In the genomic region with DNA sequence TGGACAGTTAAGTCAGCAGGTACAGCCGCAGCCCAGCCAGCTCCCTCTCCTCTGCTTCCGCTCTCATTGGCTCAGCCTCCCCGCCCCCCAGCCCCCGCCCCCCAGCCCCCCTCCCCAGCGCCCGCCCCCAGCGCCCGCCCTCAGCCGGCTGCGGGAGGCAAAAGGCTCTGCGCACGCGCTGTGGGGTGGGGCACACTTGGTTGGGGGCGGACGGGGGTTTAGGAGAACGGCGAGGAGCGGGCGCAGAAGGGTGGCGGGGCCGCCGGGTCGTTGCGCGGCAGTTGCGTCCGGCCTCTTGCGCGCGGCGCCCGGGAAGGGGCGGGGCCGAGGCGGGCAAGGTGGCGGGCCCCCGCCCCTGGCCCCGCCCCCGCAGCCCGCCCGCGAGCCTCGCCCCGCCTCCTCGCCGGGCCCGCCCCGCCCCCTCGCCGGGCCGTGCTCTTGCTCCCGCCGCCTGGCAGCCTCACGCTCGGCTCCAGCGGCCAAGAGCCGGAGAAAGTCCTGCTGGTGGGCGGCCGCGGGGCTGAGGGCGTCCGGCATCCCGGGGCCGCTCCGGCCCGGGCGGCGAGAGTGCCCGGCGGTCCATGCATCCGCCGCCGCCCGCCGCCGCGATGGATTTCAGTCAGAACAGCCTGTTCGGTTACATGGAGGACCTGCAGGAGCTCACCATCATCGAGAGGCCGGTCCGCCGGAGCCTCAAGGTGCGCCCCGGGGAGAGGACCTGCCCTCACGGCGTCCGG, we compare ENCODE assay signal across 8 cellular contexts. TPM values are rescaled to one million over a fixed set of nuclear protein-coding genes. Genes with fewer than 3 reads are reported as not detected.
A peak's percentile ranks its signal among the peaks of the same experiment; 100 is the strongest.
DNase-seq lines count a peak whose midpoint lies in the region; ATAC-seq and TF ChIP-seq lines count a peak whose summit lies in the region.

A gene with protein sequence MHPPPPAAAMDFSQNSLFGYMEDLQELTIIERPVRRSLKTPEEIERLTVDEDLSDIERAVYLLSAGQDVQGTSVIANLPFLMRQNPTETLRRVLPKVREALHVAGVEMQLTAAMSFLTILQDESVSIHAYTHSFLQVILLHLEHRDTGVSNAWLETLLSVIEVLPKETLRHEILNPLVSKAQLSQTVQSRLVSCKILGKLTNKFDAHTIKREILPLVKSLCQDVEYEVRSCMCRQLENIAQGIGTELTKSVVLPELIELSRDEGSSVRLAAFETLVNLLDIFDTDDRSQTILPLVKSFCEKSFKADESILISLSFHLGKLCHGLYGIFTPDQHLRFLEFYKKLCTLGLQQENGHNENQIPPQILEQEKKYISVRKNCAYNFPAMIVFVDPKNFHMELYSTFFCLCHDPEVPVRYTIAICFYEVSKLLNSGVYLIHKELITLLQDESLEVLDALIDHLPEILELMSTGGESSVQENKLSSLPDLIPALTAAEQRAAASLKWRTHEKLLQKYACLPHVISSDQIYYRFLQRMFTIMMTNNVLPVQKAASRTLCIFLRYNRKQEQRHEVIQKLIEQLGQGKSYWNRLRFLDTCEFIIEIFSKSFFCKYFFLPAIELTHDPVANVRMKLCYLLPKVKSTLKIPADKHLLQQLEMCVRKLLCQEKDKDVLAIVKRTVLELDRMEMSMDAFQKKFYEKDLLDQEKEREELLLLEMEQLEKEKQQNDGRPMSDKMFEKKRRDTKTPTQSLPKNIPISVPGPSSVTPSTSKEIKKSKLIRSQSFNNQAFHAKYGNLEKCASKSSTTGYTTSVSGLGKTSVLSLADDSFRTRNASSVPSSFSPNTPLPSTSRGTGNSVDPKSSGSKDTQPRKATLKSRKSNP (plus strand): TSS at position 438 of the 737 bp plus-strand sequence. CDS start 144 bp downstream, at position 582.

- H3K27me3 ChIP-seq in ectodermal cell (ENCODE audit: control insufficient read depth, insufficient read depth, low read length, poor library complexity, severe bottlenecking) = peaks cover 35% of the 10 kb centered on the region
- no peaks in the 10 kb centered on the region for H3K27me3 ChIP-seq in lung (ENCODE audit: control insufficient read depth, insufficient read depth)

- peak within 1 kb of the TSS; percentile 71 for H3K4me3 Mint-ChIP-seq in activated CD8-positive, alpha-beta T cell treated with anti-CD3 and anti-CD28 coated beads for 36 hours

- CTCF ChIA-PET in activated CD8-positive, alpha-beta T cell treated with anti-CD3 and anti-CD28 coated beads for 36 hours (lab: Charles Lee) = interaction anchor here (2.7 to 3.4 kb wide), 3 partner anchors 38 to 138 kb away, joined by 13 to 25 read pairs (median 14); no protein-coding TSS in a partner anchor

- DNase-seq in AML-193 (lab: John Stamatoyannopoulos, UW) (peak; percentile 78 to 85), NCI-H82 (lab: John Stamatoyannopoulos, UW) (peak; percentile 96), lung (ENCODE audit: low spot score) (peak; percentile 90)
- DNase-seq in activated CD8-positive, alpha-beta T cell treated with anti-CD3 and anti-CD28 coated beads for 36 hours = peak; percentile 89
- peak; percentile 61 to 88 (median 65) for DNase-seq in stimulated activated CD4-positive, alpha-beta T cell treated with anti-CD3 and anti-CD28 coated beads, TNF-alpha, amount 100 ng/mL, for 24 hours (ENCODE audit: low read depth in 3 of 3)

- H3K27ac Mint-ChIP-seq in activated CD8-positive, alpha-beta T cell treated with anti-CD3 and anti-CD28 coated beads for 36 hours = no peak within 1 kb of the TSS

- H3K4me3 ChIP-seq in ectodermal cell (ENCODE audit: insufficient read depth, low read depth, low read length) = peak within 1 kb of the TSS; percentile 72
- peak within 1 kb of the TSS; percentile 67 for H3K4me3 ChIP-seq in lung

- no peaks in the 10 kb centered on the region for H3K36me3 Mint-ChIP-seq in activated CD8-positive, alpha-beta T cell treated with anti-CD3 and anti-CD28 coated beads for 36 hours (ENCODE audit: low read depth)

- no peak for TF ChIP-seq CTCF in activated CD8-positive, alpha-beta T cell treated with anti-CD3 and anti-CD28 coated beads for 36 hours (IDR thresholded peaks at IDR 0.05)
- no peak for TF ChIP-seq CTCF in lung (IDR thresholded peaks at IDR 0.05; ENCODE audit: control extremely low read depth, extremely low read depth)

- no peaks in the 10 kb centered on the region for H3K9me3 Mint-ChIP-seq in activated CD8-positive, alpha-beta T cell treated with anti-CD3 and anti-CD28 coated beads for 36 hours

- ATAC-seq in GM19328 (IDR thresholded peaks at IDR 0.05; ENCODE audit: unreplicated experiment) (peak; percentile 77), HG03469 (IDR thresholded peaks at IDR 0.05; ENCODE audit: unreplicated experiment) (peak; percentile 36), lung (ENCODE audit: insufficient read depth, low FRiP score) (peak; percentile 93)
- peak; percentile 96 for ATAC-seq in activated CD8-positive, alpha-beta T cell treated with anti-CD3 and anti-CD28 coated beads for 36 hours

- 0% methylated on average over 80 to 81 of the region's 87 CpGs for WGBS in ectodermal cell, 2 experiments
- 0 to 1% methylated on average over 39 to 87 of the region's 87 CpGs for WGBS in lung, 2 donors

- H3K4me1 ChIP-seq in ectodermal cell (ENCODE audit: control insufficient read depth, insufficient read depth, low read length) = peaks cover 8% of the 10 kb centered on the region
- peaks cover 0 to 10% of the 10 kb centered on the region in 2 donors for H3K4me1 ChIP-seq in lung (ENCODE audit: control insufficient read depth in 2 of 2, insufficient read depth in 2 of 2, low read length in 2 of 2)

- H3K9me3 ChIP-seq in ectodermal cell (ENCODE audit: control insufficient read depth, low read length) (no peaks in the 10 kb centered on the region), lung (ENCODE audit: control insufficient read depth in 2 of 2, insufficient read depth in 1 of 2, low read length in 1 of 2) (no peaks in the 10 kb centered on the region)

- intact Hi-C loops in activated CD8-positive, alpha-beta T cell treated with anti-CD3 and anti-CD28 coated beads for 36 hours (cut with micrococcal nuclease) = no loop called here

- H3K36me3 ChIP-seq in ectodermal cell (ENCODE audit: control insufficient read depth, insufficient read depth, low read length) (no peaks in the 10 kb centered on the region), lung (ENCODE audit: control insufficient read depth in 2 of 2, insufficient read depth in 2 of 2, low read length in 2 of 2) (no peaks in the 10 kb centered on the region)

- H3K4me1 Mint-ChIP-seq in activated CD8-positive, alpha-beta T cell treated with anti-CD3 and anti-CD28 coated beads for 36 hours (ENCODE audit: low read depth) = peaks cover 18% of the 10 kb centered on the region

- POLR2A ChIA-PET in activated CD8-positive, alpha-beta T cell treated with anti-CD3 and anti-CD28 coated beads for 36 hours (lab: Charles Lee) = interaction anchor here (0.9 kb wide), 1 partner anchor 43 kb away, joined by 3 read pairs; no protein-coding TSS in a partner anchor

- H3K27ac ChIP-seq in ectodermal cell (ENCODE audit: insufficient read depth, low read depth, low read length, poor library complexity, severe bottlenecking) = peak within 1 kb of the TSS; percentile 75
- H3K27ac ChIP-seq in lung (ENCODE audit: low read depth in 1 of 2, low read length in 1 of 2) = peak within 1 kb of the TSS; percentile 67 to 89

- H3K27me3 Mint-ChIP-seq in activated CD8-positive, alpha-beta T cell treated with anti-CD3 and anti-CD28 coated beads for 36 hours = peaks cover 31% of the 10 kb centered on the region

RNA-seq across cellular contexts. Expression of the gene that starts here (rescaled TPM):
- 1 to 10 TPM in 1 of 2 experiments, under 1 TPM in 1; 0.63 to 1.2 TPM for total RNA-seq in activated CD8-positive, alpha-beta T cell treated with anti-CD3 and anti-CD28 coated beads for 36 hours
- 9.3 TPM for polyA plus RNA-seq in ectodermal cell (2013, experiment 1 of 4)
- polyA plus RNA-seq in ectodermal cell (2013, experiment 2 of 4) = 8.3 TPM
- 8.6 TPM for polyA plus RNA-seq in ectodermal cell (2013, experiment 3 of 4)
- polyA plus RNA-seq in ectodermal cell (2013, experiment 4 of 4) = 9.8 TPM
- 10 to 100 TPM in 1 of 2 donors, 1 to 10 TPM in 1; 5.3 to 25.9 TPM for total RNA-seq in lung
- 1 to 10 TPM; 1.6 to 2.3 TPM for polyA plus RNA-seq in lung

Comparison
In these comparisons a context has a peak if more than half of its experiments do, and no peak if none do; other contexts are left out.
1. Peak in every context shown above with its lines: DNase-seq, ATAC-seq, H3K4me3 ChIP-seq and H3K27ac ChIP-seq.
2. ATAC-seq: peak in every context shown above with its lines; median percentile 96 in activated CD8-positive, alpha-beta T cell treated with anti-CD3 and anti-CD28 coated beads for 36 hours; 93 in lung; 77 in GM19328; 36 in HG03469.